In the genomic region with DNA sequence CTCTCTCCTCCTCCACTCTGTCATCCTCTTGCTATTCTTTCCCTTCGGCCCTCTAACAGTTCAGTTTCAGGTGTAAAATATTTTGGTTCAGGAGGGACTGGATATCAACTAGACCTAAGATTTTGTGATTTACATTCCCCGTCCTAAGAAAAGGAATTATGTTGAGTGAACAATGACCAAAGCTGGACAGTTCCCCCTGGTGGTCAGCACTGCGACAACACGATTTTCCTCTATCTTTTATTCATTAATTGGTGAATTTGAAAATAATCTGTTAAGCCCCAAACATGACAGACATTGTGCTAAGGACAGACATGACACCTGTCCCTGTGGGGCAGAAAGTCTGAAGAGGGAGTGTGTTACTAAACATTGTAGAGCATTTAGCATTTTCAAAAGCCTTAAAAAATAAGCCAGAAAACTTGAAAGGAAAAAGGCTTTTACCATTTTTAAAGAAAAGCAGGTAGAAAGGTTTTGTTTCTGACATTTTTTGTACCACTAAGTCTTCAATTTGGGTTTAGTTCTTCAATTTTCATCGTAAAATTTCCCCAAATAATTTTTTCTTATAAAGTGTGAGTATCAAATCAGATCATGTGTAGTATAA, we compare ENCODE assay signal across 8 cellular contexts. TPM values are rescaled to one million over a fixed set of nuclear protein-coding genes. Genes with fewer than 3 reads are reported as not detected.
DNase-seq lines count a peak whose midpoint lies in the region; ATAC-seq, FAIRE-seq and TF ChIP-seq lines count a peak whose summit lies in the region.

No MANE protein-coding gene starts in this region.

- no peaks in the 10 kb centered on the region for H3K27me3 ChIP-seq in transverse colon

- H3K4me3 ChIP-seq in transverse colon = no peak overlapping the region

- WGBS in transverse colon (ENCODE audit: low coverage in 1 of 2), 2 donors = 27 to 34% methylated on average over 5 of the region's 5 CpGs

- TF ChIP-seq CTCF in transverse colon (IDR thresholded peaks at IDR 0.05) = peak; percentile 38 to 65 (median 55)

- TF ChIP-seq POLR2A in transverse colon (IDR thresholded peaks at IDR 0.05) = no peak

- ATAC-seq in GM21723 (IDR thresholded peaks at IDR 0.05; ENCODE audit: unreplicated experiment) = no peak

- TF ChIP-seq EP300 in transverse colon (IDR thresholded peaks at IDR 0.05; ENCODE audit: low read depth) = no peak

- no peak for FAIRE-seq in RCC 7860 (lab: Jason Lieb, UNC)

- H3K9me3 ChIP-seq in transverse colon = no peaks in the 10 kb centered on the region

- DNase-seq in NCI-H2029 treated with DMSO at 0.1 percent for 48 hours (lab: John Stamatoyannopoulos, UW) (peak; percentile 8), NCI-H2029 (lab: John Stamatoyannopoulos, UW) (no peak), NCI-H1105 (lab: John Stamatoyannopoulos, UW) (peak; percentile 19), amniotic stem cell (lab: John Stamatoyannopoulos, UW) (peak; percentile 23), iPS-NIHi7 (ENCODE audit: extremely low spot score) (peak; percentile 57), transverse colon (peak; percentile 9), RCC 7860 (ENCODE audit: low spot score) (no peak)

- no peak overlapping the region for H3K27ac ChIP-seq in transverse colon

- in situ Hi-C loops in transverse colon (cut with MboI; ENCODE audit: low pct_ligation_motif_present in 1 of 4, low pct_unique_long_range_greater_than_20kb in 1 of 4, low sequenced_read_pairs in 3 of 4) = no loop called here

- peaks cover 0 to 4% (median 2%) of the 10 kb centered on the region in 4 donors for H3K4me1 ChIP-seq in transverse colon

- intact Hi-C loops in transverse colon (cut with DNase I; ENCODE audit: low total_unique reads) = no loop called here

- H3K36me3 ChIP-seq in transverse colon = no peaks in the 10 kb centered on the region

RNA-seq across cellular contexts. Expression of gene GTF2A1L, which starts 28.4 kb away (rescaled TPM):
- 10 to 100 TPM in 1 of 4 donors, 1 to 10 TPM in 2, not detected in 1; 1.6 to 15.2 (median 9.2) TPM for total RNA-seq in transverse colon

RNA-seq across cellular contexts. Expression of gene STON1, which starts 59.3 kb away (rescaled TPM):
- 10 to 100 TPM; 21.4 to 39.2 (median 27.1) TPM for total RNA-seq in transverse colon

Comparison
In these comparisons a context has a peak if more than half of its experiments do, and no peak if none do; other contexts are left out.
1. DNase-seq: peak in NCI-H2029 treated with DMSO at 0.1 percent for 48 hours (single experiment), NCI-H1105 (single experiment), amniotic stem cell (single experiment), iPS-NIHi7 (single experiment) and transverse colon (single experiment); none in NCI-H2029 (single experiment) and RCC 7860 (single experiment).